12 cellular contexts compared by ENCODE assay signal in the genomic region with DNA sequence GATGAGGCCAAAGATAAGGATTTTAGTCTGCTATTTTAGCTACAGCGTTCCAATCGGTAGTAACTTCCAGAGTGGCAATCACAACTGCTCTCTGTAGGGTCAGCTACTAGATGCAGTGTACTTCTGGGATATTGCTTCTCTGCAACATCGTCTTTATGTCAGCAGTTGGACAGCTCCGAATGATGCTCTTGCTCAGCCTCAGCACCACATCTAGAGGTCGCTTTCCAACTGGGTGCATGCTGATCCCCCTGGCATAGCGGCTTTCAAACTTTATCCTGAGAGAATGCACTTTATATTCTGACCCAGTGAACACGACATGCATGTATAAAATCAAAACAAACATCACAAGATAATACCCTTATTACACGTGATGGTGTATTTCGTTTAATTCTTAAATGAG.
DNase-seq lines count a peak whose midpoint lies in the region; ATAC-seq, FAIRE-seq and TF ChIP-seq lines count a peak whose summit lies in the region.
"Had no signal": no experiment of that assay in that cellular context is flagged by ENCODE, and none has a peak within 500 bp of the region (broad histone marks: within the 10 kb centered on the region; RNA-seq: fewer than 3 reads in every experiment).

No MANE protein-coding gene starts in this region.

- TF ChIP-seq CTCF in C4-2B (conservative IDR thresholded peaks at IDR 0.05) (peak; percentile 21), IMR-90 (conservative IDR thresholded peaks at IDR 0.05; ENCODE audit: low read depth, low read length) (0 out of 2 replicates have a peak, but pooled peaks have one; percentile 8), keratinocyte (optimal IDR thresholded peaks at IDR 0.05 in 1 of 3, IDR thresholded peaks at IDR 0.05 in 1 of 3, conservative IDR thresholded peaks at IDR 0.05 in 1 of 3; ENCODE audit: extremely low read depth in 1 of 3, insufficient read depth in 2 of 3, low read length in 3 of 3) (peak; percentile 23 to 80 (median 35))

- POLR2A ChIA-PET in IMR-90 (lab: Charles Lee; ENCODE audit: unreplicated experiment), result no interaction called here
- POLR2A ChIA-PET in activated CD4-positive, alpha-beta T cell treated with anti-CD3 and anti-CD28 coated beads, Interleukin-2, amount 10 ng/mL, durations not matched to agents 7 days and 5 days (lab: Charles Lee), result no interaction called here

- in situ Hi-C loops in IMR-90 (cut with MboI; ENCODE audit: low sequenced_read_pairs), result no loop called here

- H3K27ac ChIP-seq in C4-2B (no peak overlapping the region), IMR-90 (ENCODE audit: insufficient read depth, low read length) (no peak overlapping the region), keratinocyte (ENCODE audit: control insufficient read depth, insufficient read depth, low read length) (no peak overlapping the region), substantia nigra (ENCODE audit: low read depth, low read length, poor library complexity, severe bottlenecking) (no peak overlapping the region)
- H3K27ac ChIP-seq: gastroesophageal sphincter had no signal

- CTCF ChIA-PET in IMR-90 (lab: Yijun Ruan, JAX), result interaction anchor here (0.9 to 1.0 kb wide), 2 partner anchors 11 to 21 kb away, joined by 3 read pairs; no protein-coding TSS in a partner anchor
- CTCF ChIA-PET in activated CD4-positive, alpha-beta T cell treated with anti-CD3 and anti-CD28 coated beads, Interleukin-2, amount 10 ng/mL, durations not matched to agents 7 days and 5 days (lab: Charles Lee), result no interaction called here

- no peak overlapping the region for H3K18ac ChIP-seq in IMR-90 (ENCODE audit: low read depth, low read length)

- no peak overlapping the region for H4K5ac ChIP-seq in IMR-90 (ENCODE audit: low read depth, low read length)

- H3K4me3 ChIP-seq in IMR-90 (ENCODE audit: insufficient read depth, low read depth, low read length) (no peak overlapping the region), adipocyte (ENCODE audit: low read length) (no peak overlapping the region), keratinocyte (ENCODE audit: control insufficient read depth in 2 of 3, extremely low read depth in 1 of 3, insufficient read depth in 2 of 3, low read depth in 1 of 3, low read length in 3 of 3) (no peak overlapping the region)
- H3K4me3 ChIP-seq: gastroesophageal sphincter had no signal

- no peaks in the 10 kb centered on the region for H3K79me1 ChIP-seq in IMR-90 (ENCODE audit: low read depth in 1 of 2, low read length in 2 of 2)

- H3K4me3 Mint-ChIP-seq in activated CD4-positive, alpha-beta T cell treated with anti-CD3 and anti-CD28 coated beads, Interleukin-2, amount 10 ng/mL, durations not matched to agents 7 days and 5 days, result no peak overlapping the region
- no peak overlapping the region for H3K4me3 Mint-ChIP-seq in stimulated activated effector memory CD8-positive, alpha-beta T cell treated with anti-CD3 and anti-CD28 coated beads, Interleukin-12 subunit alpha, Interleukin-12 subunit beta, amount 100 ng/mL, for 72 hours
- H3K4me3 Mint-ChIP-seq: naive thymus-derived CD8-positive, alpha-beta T cell had no signal

- no TSS peak for BruUV-seq in IMR-90 (replicated peaks; lab: Mats Ljungman, UMichigan)

- no peak overlapping the region for H2AFZ ChIP-seq in IMR-90 (replicated peaks; ENCODE audit: low read length, poor library complexity)
- H2AFZ ChIP-seq in keratinocyte (ENCODE audit: control insufficient read depth, low read length), result no peak overlapping the region

- H3K4ac ChIP-seq in IMR-90 (ENCODE audit: low read depth, low read length), result no peak overlapping the region

- H3K23ac ChIP-seq in IMR-90 (ENCODE audit: low read depth, low read length), result no peak overlapping the region

- H3K4me1 ChIP-seq in IMR-90 (ENCODE audit: control insufficient read depth, insufficient read depth, low read length) (no peaks in the 10 kb centered on the region), adipocyte (ENCODE audit: control insufficient read depth, insufficient read depth, low read length) (no peaks in the 10 kb centered on the region), keratinocyte (ENCODE audit: control insufficient read depth, extremely low read depth, insufficient read depth, low read length) (no peaks in the 10 kb centered on the region)

- H3K36me3 ChIP-seq in IMR-90 (ENCODE audit: control insufficient read depth, insufficient read depth, low read length) (no peaks in the 10 kb centered on the region), adipocyte (ENCODE audit: control insufficient read depth, insufficient read depth, low read length, severe bottlenecking) (no peaks in the 10 kb centered on the region), keratinocyte (ENCODE audit: control insufficient read depth in 2 of 2, extremely low read depth in 1 of 2, insufficient read depth in 2 of 2, low read length in 2 of 2) (no peaks in the 10 kb centered on the region)
- H3K36me3 ChIP-seq: gastroesophageal sphincter had no signal

- TF ChIP-seq POLR2A in IMR-90 (IDR thresholded peaks at IDR 0.05; ENCODE audit: low read depth, low read length), result no peak

- no peak overlapping the region for H2BK15ac ChIP-seq in IMR-90 (ENCODE audit: low read depth, low read length)

- H3K27me3 ChIP-seq in IMR-90 (ENCODE audit: control insufficient read depth, insufficient read depth, low read length) (no peaks in the 10 kb centered on the region), adipocyte (replicated peaks; ENCODE audit: control insufficient read depth, insufficient read depth, low read length) (no peaks in the 10 kb centered on the region), keratinocyte (ENCODE audit: control insufficient read depth, extremely low read depth, insufficient read depth, low read length) (no peaks in the 10 kb centered on the region)
- H3K27me3 ChIP-seq: gastroesophageal sphincter had no signal

- H3K9me3 Mint-ChIP-seq in activated CD4-positive, alpha-beta T cell treated with anti-CD3 and anti-CD28 coated beads, Interleukin-2, amount 10 ng/mL, durations not matched to agents 7 days and 5 days, result peaks cover 5% of the 10 kb centered on the region
- H3K9me3 Mint-ChIP-seq in stimulated activated effector memory CD8-positive, alpha-beta T cell treated with anti-CD3 and anti-CD28 coated beads, Interleukin-12 subunit alpha, Interleukin-12 subunit beta, amount 100 ng/mL, for 72 hours, result peaks cover 8% of the 10 kb centered on the region

- dilution Hi-C loops in IMR-90 (cut with HindIII; ENCODE audit: low sequenced_read_pairs, unreplicated experiment), result no loop called here
- dilution Hi-C loops in keratinocyte (cut with MboI; ENCODE audit: extremely low pct_ligation_motif_present, low sequenced_read_pairs), result no loop called here

- H2BK20ac ChIP-seq in IMR-90 (ENCODE audit: low read depth, low read length), result no peak overlapping the region

- H3K9ac ChIP-seq in IMR-90 (ENCODE audit: low read depth, low read length), result no peak overlapping the region
- H3K9ac ChIP-seq in adipocyte (ENCODE audit: low read length), result no peak overlapping the region
- H3K9ac ChIP-seq in keratinocyte (ENCODE audit: control insufficient read depth, extremely low read depth, insufficient read depth, low read length), result no peak overlapping the region

- no peaks in the 10 kb centered on the region for H4K20me1 ChIP-seq in IMR-90 (ENCODE audit: insufficient read depth, low read length)
- no peaks in the 10 kb centered on the region for H4K20me1 ChIP-seq in keratinocyte (ENCODE audit: control insufficient read depth, extremely low read depth, insufficient read depth, low read length)

- no peak overlapping the region for H2BK5ac ChIP-seq in IMR-90 (ENCODE audit: low read depth, low read length, poor library complexity, severe bottlenecking)

- no peak overlapping the region for H3K4me2 ChIP-seq in IMR-90 (ENCODE audit: low read depth, low read length)
- no peak overlapping the region for H3K4me2 ChIP-seq in keratinocyte (ENCODE audit: control insufficient read depth, extremely low read depth, insufficient read depth, low read depth, low read length)

- 29% methylated on average over 4 of the region's 9 CpGs; no CpG with 5 or more reads in 1 of the 2 experiments for WGBS in IMR-90 (ENCODE audit: extremely low coverage in 2 of 2, insufficient read length in 1 of 2), 2 experiments

- no peaks in the 10 kb centered on the region for H3K4me1 Mint-ChIP-seq in activated CD4-positive, alpha-beta T cell treated with anti-CD3 and anti-CD28 coated beads, Interleukin-2, amount 10 ng/mL, durations not matched to agents 7 days and 5 days
- H3K4me1 Mint-ChIP-seq in stimulated activated effector memory CD8-positive, alpha-beta T cell treated with anti-CD3 and anti-CD28 coated beads, Interleukin-12 subunit alpha, Interleukin-12 subunit beta, amount 100 ng/mL, for 72 hours, result no peaks in the 10 kb centered on the region
- H3K4me1 Mint-ChIP-seq: naive thymus-derived CD8-positive, alpha-beta T cell had no signal

- intact Hi-C loops in IMR-90 (cut with micrococcal nuclease), result no loop called here

- no peaks in the 10 kb centered on the region for H3K9me1 ChIP-seq in IMR-90 (ENCODE audit: insufficient read depth, low read length)
- H3K9me1 ChIP-seq in keratinocyte (ENCODE audit: control insufficient read depth, extremely low read depth, insufficient read depth, low read length), result no peaks in the 10 kb centered on the region

- DNase-seq in IMR-90 (peak; percentile 38), adipocyte (ENCODE audit: low read depth) (peak; percentile 34), keratinocyte (ENCODE audit: low read depth, low spot score) (no peak), substantia nigra (lab: John Stamatoyannopoulos, UW) (no peak)
- no peak for DNase-seq in activated CD4-positive, alpha-beta T cell treated with anti-CD3 and anti-CD28 coated beads, Interleukin-2, amount 10 ng/mL, durations not matched to agents 7 days and 5 days
- DNase-seq in stimulated activated effector memory CD8-positive, alpha-beta T cell treated with anti-CD3 and anti-CD28 coated beads, Interleukin-12 subunit alpha, Interleukin-12 subunit beta, amount 100 ng/mL, for 72 hours (ENCODE audit: low spot score in 2 of 2), result no peak
- DNase-seq: activated naive CD4-positive, alpha-beta T cell treated with anti-CD3 and anti-CD28 coated beads, Interleukin-2, amount 50 U/mL, for 16 hours; naive thymus-derived CD8-positive, alpha-beta T cell; T1000 had no signal

- no peak overlapping the region for H2AK9ac ChIP-seq in IMR-90 (replicated peaks; ENCODE audit: low read depth, low read length, poor library complexity)

- H3K14ac ChIP-seq in IMR-90 (replicated peaks; ENCODE audit: low read depth, low read length), result no peak overlapping the region

- H3K27ac Mint-ChIP-seq in activated CD4-positive, alpha-beta T cell treated with anti-CD3 and anti-CD28 coated beads, Interleukin-2, amount 10 ng/mL, durations not matched to agents 7 days and 5 days, result no peak overlapping the region
- H3K27ac Mint-ChIP-seq in stimulated activated effector memory CD8-positive, alpha-beta T cell treated with anti-CD3 and anti-CD28 coated beads, Interleukin-12 subunit alpha, Interleukin-12 subunit beta, amount 100 ng/mL, for 72 hours, result no peak overlapping the region
- H3K27ac Mint-ChIP-seq: naive thymus-derived CD8-positive, alpha-beta T cell had no signal

- no peaks in the 10 kb centered on the region for H3K27me3 Mint-ChIP-seq in activated CD4-positive, alpha-beta T cell treated with anti-CD3 and anti-CD28 coated beads, Interleukin-2, amount 10 ng/mL, durations not matched to agents 7 days and 5 days

- H3K36me3 Mint-ChIP-seq in activated CD4-positive, alpha-beta T cell treated with anti-CD3 and anti-CD28 coated beads, Interleukin-2, amount 10 ng/mL, durations not matched to agents 7 days and 5 days (ENCODE audit: low read depth), result no peaks in the 10 kb centered on the region
- no peaks in the 10 kb centered on the region for H3K36me3 Mint-ChIP-seq in stimulated activated effector memory CD8-positive, alpha-beta T cell treated with anti-CD3 and anti-CD28 coated beads, Interleukin-12 subunit alpha, Interleukin-12 subunit beta, amount 100 ng/mL, for 72 hours
- H3K36me3 Mint-ChIP-seq: naive thymus-derived CD8-positive, alpha-beta T cell had no signal

- no peak overlapping the region for H3K56ac ChIP-seq in IMR-90 (ENCODE audit: extremely low read depth, insufficient read depth, low read length)

- H3K9me3 ChIP-seq in IMR-90 (ENCODE audit: control insufficient read depth, insufficient read depth, low read length), result peaks cover 3% of the 10 kb centered on the region; the same call in 1 of the 2 replicates
- H3K9me3 ChIP-seq in adipocyte (ENCODE audit: control insufficient read depth, low read length), result no peaks in the 10 kb centered on the region
- no peaks in the 10 kb centered on the region for H3K9me3 ChIP-seq in keratinocyte (ENCODE audit: control insufficient read depth, low read depth, low read length)
- H3K9me3 ChIP-seq: gastroesophageal sphincter had no signal

- no peak overlapping the region for H2BK120ac ChIP-seq in IMR-90 (ENCODE audit: low read depth, low read length)

- no peaks in the 10 kb centered on the region for H3K79me2 ChIP-seq in keratinocyte (ENCODE audit: control insufficient read depth, insufficient read depth, low read length)

- no peak overlapping the region for H2AK5ac ChIP-seq in IMR-90 (ENCODE audit: low read depth, low read length)

- H4K8ac ChIP-seq in IMR-90 (ENCODE audit: low read depth in 2 of 2, low read length in 2 of 2), result no peak overlapping the region

- TF ChIP-seq RAD21 in IMR-90 (IDR thresholded peaks at IDR 0.05; ENCODE audit: low read length), result no peak

- H4K91ac ChIP-seq in IMR-90 (ENCODE audit: insufficient read depth, low read depth, low read length), result no peak overlapping the region

- FAIRE-seq in keratinocyte (lab: Jason Lieb, UNC), result peak; percentile 84

- ATAC-seq in IMR-90 (ENCODE audit: low read depth) (peak; percentile 60), HG02588 (IDR thresholded peaks at IDR 0.05; ENCODE audit: unreplicated experiment) (no peak)
- no peak for ATAC-seq in stimulated activated effector memory CD8-positive, alpha-beta T cell treated with anti-CD3 and anti-CD28 coated beads, Interleukin-12 subunit alpha, Interleukin-12 subunit beta, amount 100 ng/mL, for 72 hours
- ATAC-seq: gastroesophageal sphincter; naive thymus-derived CD8-positive, alpha-beta T cell had no signal

Comparison
In these comparisons a context has a peak if more than half of its experiments do, and no peak if none do; other contexts are left out.
1. DNase-seq: peak in IMR-90 (single experiment) and adipocyte (single experiment); none in keratinocyte (single experiment), activated CD4-positive, alpha-beta T cell treated with anti-CD3 and anti-CD28 coated beads, Interleukin-2, amount 10 ng/mL, durations not matched to agents 7 days and 5 days (single experiment), substantia nigra (0 of 49) and stimulated activated effector memory CD8-positive, alpha-beta T cell treated with anti-CD3 and anti-CD28 coated beads, Interleukin-12 subunit alpha, Interleukin-12 subunit beta, amount 100 ng/mL, for 72 hours (0 of 2).
2. Peak in every context shown above with its lines, with median percentiles within 50 percentile points of each other: CTCF ChIP-seq.